12 cellular contexts compared by ENCODE assay signal in genomic region chr19:44303305-44303704, GRCh38. TPM values are rescaled to one million over a fixed set of nuclear protein-coding genes. Genes with fewer than 3 reads are reported as not detected.
A peak's percentile ranks its signal among the peaks of the same experiment; 100 is the strongest.
DNase-seq lines count a peak whose midpoint lies in the region; ATAC-seq and TF ChIP-seq lines count a peak whose summit lies in the region.
"Had no signal": no experiment of that assay in that cellular context is flagged by ENCODE, and none has a peak within 500 bp of the region (broad histone marks: within the 10 kb centered on the region; RNA-seq: fewer than 3 reads in every experiment).

No MANE protein-coding gene starts in this region.

- DNase-seq in activated naive CD4-positive, alpha-beta T cell treated with anti-CD3 and anti-CD28 coated beads, Interleukin-2, amount 10 ng/mL, durations not matched to agents 7 days and 5 days: no peak
- DNase-seq in activated naive CD4-positive, alpha-beta T cell treated with Interleukin-2 at 50 U/mL for 16 hours: no peak
- DNase-seq in PC-3 (peak; percentile 12), fibroblast of lung (ENCODE audit: low read depth in 2 of 2) (no peak), skeletal muscle cell (ENCODE audit: low read depth) (no peak), aorta (no peak)
- DNase-seq: caudate nucleus; NCI-H2171; stimulated activated CD4-positive, alpha-beta T cell treated with anti-CD3 and anti-CD28 coated beads, Interleukin-12 subunit alpha, Interleukin-12 subunit beta, amount 100 ng/mL, for 4 hours had no signal

- no peaks in the 10 kb centered on the region for H3F3A ChIP-seq in PC-3 (ENCODE audit: low read length, unreplicated experiment)

- TF ChIP-seq CTCF in PC-3 (conservative IDR thresholded peaks at IDR 0.05; ENCODE audit: low read depth, low read length): no peak
- no peak for TF ChIP-seq CTCF in fibroblast of lung (conservative IDR thresholded peaks at IDR 0.05 in 1 of 2, IDR thresholded peaks at IDR 0.05 in 1 of 2; ENCODE audit: low read depth in 1 of 2, low read length in 2 of 2)

- ATAC-seq in PC-3 (no peak), aorta (ENCODE audit: low FRiP score) (no peak), HG03460 (IDR thresholded peaks at IDR 0.05; ENCODE audit: unreplicated experiment) (no peak), GM19023 (IDR thresholded peaks at IDR 0.05; ENCODE audit: unreplicated experiment) (no peak)

- peaks cover 36% of the 10 kb centered on the region for H3K36me3 Mint-ChIP-seq in activated naive CD4-positive, alpha-beta T cell treated with anti-CD3 and anti-CD28 coated beads, Interleukin-2, amount 10 ng/mL, durations not matched to agents 7 days and 5 days

- peaks cover 21% of the 10 kb centered on the region for H3K4me1 Mint-ChIP-seq in activated naive CD4-positive, alpha-beta T cell treated with anti-CD3 and anti-CD28 coated beads, Interleukin-2, amount 10 ng/mL, durations not matched to agents 7 days and 5 days

- CTCF ChIA-PET in activated naive CD4-positive, alpha-beta T cell treated with anti-CD3 and anti-CD28 coated beads, Interleukin-2, amount 10 ng/mL, durations not matched to agents 7 days and 5 days (lab: Charles Lee): no interaction called here
- CTCF ChIA-PET in PC-3 (lab: Charles Lee): interaction anchor here (0.6 kb wide), 1 partner anchor 91 kb away, joined by 5 read pairs; the partner anchor contains the start of gene ZNF227

- H2AFZ ChIP-seq in PC-3 (ENCODE audit: low read length) (peak overlapping the region; percentile 99), fibroblast of lung (ENCODE audit: low read length) (peak overlapping the region; percentile 98)

- H3K36me3 ChIP-seq in PC-3 (ENCODE audit: low read depth, low read length) (no peaks in the 10 kb centered on the region), fibroblast of lung (ENCODE audit: control insufficient read depth, insufficient read depth, low read length) (no peaks in the 10 kb centered on the region), aorta (ENCODE audit: control insufficient read depth in 1 of 2, insufficient read depth in 2 of 2, low read length in 1 of 2) (peaks cover 3 to 9% of the 10 kb centered on the region in 2 donors)

- no peak overlapping the region for H3K27ac ChIP-seq in PC-3 (ENCODE audit: low read length)
- no peak overlapping the region for H3K27ac ChIP-seq in fibroblast of lung (ENCODE audit: insufficient read depth, low read length)
- no peak overlapping the region for H3K27ac ChIP-seq in aorta (ENCODE audit: low read depth in 1 of 2, low read length in 2 of 2)

- peak overlapping the region; percentile 71; the same call in 1 of the 2 replicates for H3K9ac ChIP-seq in PC-3 (ENCODE audit: low read length)
- H3K9ac ChIP-seq in fibroblast of lung (ENCODE audit: insufficient read depth, low read length): no peak overlapping the region

- H3K4me1 ChIP-seq in PC-3 (ENCODE audit: insufficient read depth, low read length): peaks cover 10% of the 10 kb centered on the region
- peaks cover 4% of the 10 kb centered on the region for H3K4me1 ChIP-seq in fibroblast of lung (ENCODE audit: control insufficient read depth, extremely low read depth, insufficient read depth, low read length)
- no peaks in the 10 kb centered on the region for H3K4me1 ChIP-seq in aorta (ENCODE audit: control insufficient read depth in 1 of 2, insufficient read depth in 2 of 2, low read length in 2 of 2)

- H3K9me3 Mint-ChIP-seq in activated naive CD4-positive, alpha-beta T cell treated with anti-CD3 and anti-CD28 coated beads, Interleukin-2, amount 10 ng/mL, durations not matched to agents 7 days and 5 days: peaks cover 14% of the 10 kb centered on the region

- H3K4me3 ChIP-seq in PC-3 (ENCODE audit: low read length): peak overlapping the region; percentile 89
- peak overlapping the region; percentile 48 to 97 (median 74) for H3K4me3 ChIP-seq in fibroblast of lung (replicated peaks in 1 of 4; ENCODE audit: control extremely low read depth in 1 of 4, insufficient read depth in 1 of 4, low read depth in 3 of 4, low read length in 4 of 4)
- peak overlapping the region; percentile 5 for H3K4me3 ChIP-seq in skeletal muscle cell (ENCODE audit: low read depth, low read length)
- no peak overlapping the region for H3K4me3 ChIP-seq in aorta (ENCODE audit: low read length in 2 of 2)

- H3K9me2 ChIP-seq in PC-3 (replicated peaks; ENCODE audit: low read length): no peaks in the 10 kb centered on the region

- no peaks in the 10 kb centered on the region for H3K27me3 Mint-ChIP-seq in activated naive CD4-positive, alpha-beta T cell treated with anti-CD3 and anti-CD28 coated beads, Interleukin-2, amount 10 ng/mL, durations not matched to agents 7 days and 5 days
- H3K27me3 Mint-ChIP-seq: memory B cell had no signal

- H4K20me1 ChIP-seq in PC-3 (ENCODE audit: low read length) (no peaks in the 10 kb centered on the region), fibroblast of lung (ENCODE audit: control insufficient read depth, extremely low read depth, insufficient read depth, low read length) (no peaks in the 10 kb centered on the region)

- H3K79me2 ChIP-seq in PC-3 (ENCODE audit: low read length): no peaks in the 10 kb centered on the region
- no peaks in the 10 kb centered on the region for H3K79me2 ChIP-seq in fibroblast of lung (ENCODE audit: control insufficient read depth, insufficient read depth, low read length)

- no peaks in the 10 kb centered on the region for H3K9me3 ChIP-seq in PC-3 (ENCODE audit: low read length)
- no peaks in the 10 kb centered on the region for H3K9me3 ChIP-seq in fibroblast of lung (ENCODE audit: control insufficient read depth, insufficient read depth, low read depth, low read length)
- peaks cover 6% of the 10 kb centered on the region for H3K9me3 ChIP-seq in aorta (ENCODE audit: control insufficient read depth, low read length)

- POLR2A ChIA-PET in PC-3 (lab: Charles Lee; ENCODE audit: unreplicated experiment): no interaction called here

- 51 to 64% methylated on average over 4 of the region's 4 CpGs for WGBS in aorta, 2 donors

- BruUV-seq in PC-3 (replicated peaks; lab: Mats Ljungman, UMichigan): no TSS peak

- H3K27ac Mint-ChIP-seq in activated naive CD4-positive, alpha-beta T cell treated with anti-CD3 and anti-CD28 coated beads, Interleukin-2, amount 10 ng/mL, durations not matched to agents 7 days and 5 days: no peak overlapping the region
- H3K27ac Mint-ChIP-seq: memory B cell had no signal

- peak overlapping the region; percentile 89 for H3K4me3 Mint-ChIP-seq in activated naive CD4-positive, alpha-beta T cell treated with anti-CD3 and anti-CD28 coated beads, Interleukin-2, amount 10 ng/mL, durations not matched to agents 7 days and 5 days

- H3K27me3 ChIP-seq in PC-3 (ENCODE audit: low read length) (no peaks in the 10 kb centered on the region), fibroblast of lung (ENCODE audit: control insufficient read depth, insufficient read depth, low read length) (no peaks in the 10 kb centered on the region), aorta (ENCODE audit: control insufficient read depth in 1 of 2, insufficient read depth in 2 of 2, low read length in 1 of 2) (no peaks in the 10 kb centered on the region)

- H3K4me2 ChIP-seq in PC-3 (ENCODE audit: low read length) (peak overlapping the region; percentile 92), fibroblast of lung (ENCODE audit: extremely low read depth, insufficient read depth, low read length) (peak overlapping the region; percentile 83)

- intact Hi-C loops in PC-3 (cut with micrococcal nuclease) (no loop called here), aorta (cut with DNase I) (loop anchor here in 1 of 2 donors (5.0 kb wide), 1 partner anchor 54 kb away; the partner anchor contains the start of gene ZNF112)

RNA-seq across cellular contexts. Expression of gene ZNF235, which starts 1.5 kb away (rescaled TPM):
- total RNA-seq in PC-3 (2014; rRNA removed): 0.92 and 1.0 TPM in 2 replicates
- 2.8 and 5.8 TPM in 2 replicates for total RNA-seq in fibroblast of lung
- polyA plus RNA-seq in fibroblast of lung: 1.7 and 2.9 TPM in 2 replicates
- polyA plus RNA-seq in fibroblast of lung (2012): 1.4 and 2.4 TPM in 2 replicates
- polyA minus RNA-seq in fibroblast of lung (ENCODE audit: low replicate concordance): 0.22 and 1.3 TPM in 2 replicates
- total RNA-seq in aorta: 10 to 100 TPM in 1 of 2 donors, 1 to 10 TPM in 1; 6.2 to 11.0 TPM
- polyA plus RNA-seq in aorta: 1 to 10 TPM; 2.3 to 3.1 TPM

RNA-seq across cellular contexts. Expression of gene ZNF233, which starts 43.6 kb away (rescaled TPM):
- total RNA-seq in PC-3 (2014; rRNA removed) (0.69 and 0.73 TPM in 2 replicates), fibroblast of lung (3.6 and 5.9 TPM in 2 replicates), aorta (under 1 TPM; 0.19 to 0.36 TPM)
- polyA plus RNA-seq in fibroblast of lung (0.96 and 1.3 TPM in 2 replicates), aorta (under 1 TPM; 0.67 to 0.75 TPM)
- 0.91 and 1.1 TPM in 2 replicates for polyA plus RNA-seq in fibroblast of lung (2012)
- 0.67 and 0.74 TPM in 2 replicates for polyA minus RNA-seq in fibroblast of lung (ENCODE audit: low replicate concordance)

RNA-seq across cellular contexts. Expression of gene ZNF112, which starts 53.2 kb away (rescaled TPM):
- total RNA-seq in PC-3 (2014; rRNA removed) (1.9 and 2.5 TPM in 2 replicates), fibroblast of lung (9.1 and 10.0 TPM in 2 replicates), aorta (1 to 10 TPM; 4.9 to 8.0 TPM)
- polyA plus RNA-seq in fibroblast of lung (2.9 and 4.9 TPM in 2 replicates), aorta (1 to 10 TPM; 1.9 to 2.9 TPM)
- 2.0 and 3.1 TPM in 2 replicates for polyA plus RNA-seq in fibroblast of lung (2012)
- 0.37 TPM in 1 of 2 replicates, not detected in the other for polyA minus RNA-seq in fibroblast of lung (ENCODE audit: low replicate concordance)

Comparison
In these comparisons a context has a peak if more than half of its experiments do, and no peak if none do; other contexts are left out.
1. H3K4me3 ChIP-seq: peak in PC-3 (single experiment), fibroblast of lung (4 of 4) and skeletal muscle cell (single experiment); none in aorta (0 of 2).